In genomic region chr3:23648965-23649328, GRCh38 we compare ENCODE assay signal across 22 cellular contexts.
DNase-seq lines count a peak whose midpoint lies in the region; ATAC-seq and TF ChIP-seq lines count a peak whose summit lies in the region.
"Had no signal": no experiment of that assay in that cellular context is flagged by ENCODE, and none has a peak within 500 bp of the region (broad histone marks: within the 10 kb centered on the region; RNA-seq: fewer than 3 reads in every experiment).

No MANE protein-coding gene starts in this region.

- H3K36me3 ChIP-seq in right atrium auricular region = no peaks in the 10 kb centered on the region
- no peaks in the 10 kb centered on the region for H3K36me3 ChIP-seq in adrenal gland (replicated peaks in 1 of 2)
- H3K36me3 ChIP-seq in smooth muscle cell (ENCODE audit: low read depth) = no peaks in the 10 kb centered on the region
- H3K36me3 ChIP-seq: HAP-1, neutrophil, sigmoid colon, vagina had no signal

- H3K9me3 ChIP-seq in right atrium auricular region (no peaks in the 10 kb centered on the region), adrenal gland (replicated peaks in 1 of 3) (no peaks in the 10 kb centered on the region), smooth muscle cell (replicated peaks; ENCODE audit: low read depth) (no peaks in the 10 kb centered on the region)
- H3K9me3 ChIP-seq: neutrophil, sigmoid colon, vagina had no signal

- no peak overlapping the region for H3K4me3 ChIP-seq in right atrium auricular region
- no peak overlapping the region for H3K4me3 ChIP-seq in adrenal gland
- H3K4me3 ChIP-seq in foreskin fibroblast (ENCODE audit: low read depth in 1 of 2, low read length in 2 of 2) = no peak overlapping the region
- H3K4me3 ChIP-seq in smooth muscle cell = no peak overlapping the region
- H3K4me3 ChIP-seq: HAP-1, sigmoid colon, vagina had no signal

- DNase-seq in Right ventricle myocardium inferior (ENCODE audit: missing footprints) = no peak
- DNase-seq in right atrium auricular region (ENCODE audit: low spot score) = no peak
- peak in 6 of 7 donors; percentile 31 to 62 (median 54) for DNase-seq in adrenal gland
- peak; percentile 44 to 69 for DNase-seq in foreskin fibroblast
- DNase-seq in smooth muscle cell (lab: John Stamatoyannopoulos, UW; ENCODE audit: unreplicated experiment) = no peak
- no peak for DNase-seq in occipital lobe (lab: John Stamatoyannopoulos, UW)
- DNase-seq: activated CD4-positive, alpha-beta T cell treated with anti-CD3 and anti-CD28 coated beads for 1 hour; activated effector memory CD4-positive, alpha-beta T cell treated with anti-CD3 and anti-CD28 coated beads, Interleukin-2, amount 50 U/mL, for 16 hours; amniotic stem cell; CD4-positive, alpha-beta T cell; DMS53; erythroblast; islet precursor cell; NCI-H1436; sigmoid colon; stimulated activated CD4-positive, alpha-beta T cell treated with anti-CD3 and anti-CD28 coated beads, Interleukin-2, amount 100 ng/mL, for 48 hours; T-helper 9 cell had no signal

- no peaks in the 10 kb centered on the region for H3K4me1 ChIP-seq in right atrium auricular region
- peaks cover 5% of the 10 kb centered on the region in 2 donors for H3K4me1 ChIP-seq in adrenal gland (replicated peaks in 1 of 2)
- H3K4me1 ChIP-seq in smooth muscle cell (ENCODE audit: low read depth) = peaks cover 20% of the 10 kb centered on the region

- no peak for TF ChIP-seq CTCF in right atrium auricular region (IDR thresholded peaks at IDR 0.05)
- TF ChIP-seq CTCF in adrenal gland (IDR thresholded peaks at IDR 0.05) = no peak
- no peak for TF ChIP-seq CTCF in foreskin fibroblast (IDR thresholded peaks at IDR 0.05; ENCODE audit: low read depth, low read length)
- TF ChIP-seq CTCF in smooth muscle cell (IDR thresholded peaks at IDR 0.05; ENCODE audit: borderline replicate concordance, insufficient read depth, poor library complexity, severe bottlenecking) = no peak

- H4K20me1 ChIP-seq in smooth muscle cell (ENCODE audit: low read depth) = no peaks in the 10 kb centered on the region

- intact Hi-C loops in Right ventricle myocardium inferior (cut with DNase I) (no loop called here), adrenal gland (cut with DNase I) (no loop called here)

- H3K27me3 ChIP-seq in right atrium auricular region = no peaks in the 10 kb centered on the region
- H3K27me3 ChIP-seq in adrenal gland = no peaks in the 10 kb centered on the region
- H3K27me3 ChIP-seq in smooth muscle cell (ENCODE audit: low read depth) = no peaks in the 10 kb centered on the region
- H3K27me3 ChIP-seq: neutrophil, sigmoid colon, vagina had no signal

- no peak overlapping the region for H3K9ac ChIP-seq in smooth muscle cell (ENCODE audit: low read depth)

- peaks cover 5% of the 10 kb centered on the region for H3F3A ChIP-seq in smooth muscle cell (ENCODE audit: low read depth)

- no peak overlapping the region for H3K4me2 ChIP-seq in smooth muscle cell

- no peak overlapping the region for H3K27ac ChIP-seq in right atrium auricular region
- H3K27ac ChIP-seq in adrenal gland = no peak overlapping the region
- peak overlapping the region; percentile 36 for H3K27ac ChIP-seq in smooth muscle cell (ENCODE audit: low read depth)
- H3K27ac ChIP-seq: neutrophil, sigmoid colon, vagina had no signal

- TF ChIP-seq POLR2A in adrenal gland (IDR thresholded peaks at IDR 0.05) = no peak

- ATAC-seq in Right ventricle myocardium inferior = peak; percentile 23
- no peak for ATAC-seq in HG03196 (IDR thresholded peaks at IDR 0.05; ENCODE audit: unreplicated experiment)
- ATAC-seq in HG03457 (IDR thresholded peaks at IDR 0.05; ENCODE audit: unreplicated experiment) = no peak

- no peak overlapping the region for H2AFZ ChIP-seq in smooth muscle cell (ENCODE audit: low read depth)

- H3K79me2 ChIP-seq in smooth muscle cell (ENCODE audit: low read depth) = no peaks in the 10 kb centered on the region

- WGBS in adrenal gland, 4 donors = 27 to 47% (median 36%) methylated on average over 4 of the region's 4 CpGs
- WGBS in smooth muscle cell (ENCODE audit: low lambda C conversion rate) = 73% methylated on average over 4 of the region's 4 CpGs

Comparison
In these comparisons a context has a peak if more than half of its experiments do, and no peak if none do; other contexts are left out.
1. DNase-seq: peak in adrenal gland (6 of 7) and foreskin fibroblast (2 of 2); none in Right ventricle myocardium inferior (single experiment), right atrium auricular region (single experiment), smooth muscle cell (single experiment) and occipital lobe (single experiment).